In genomic region chr2:26542194-26542455, GRCh38 we compare ENCODE assay signal across 23 cellular contexts.
A peak's percentile ranks its signal among the peaks of the same experiment; 100 is the strongest.
DNase-seq lines count a peak whose midpoint lies in the region; ATAC-seq and TF ChIP-seq lines count a peak whose summit lies in the region.
"Had no signal": no experiment of that assay in that cellular context is flagged by ENCODE, and none has a peak within 500 bp of the region (broad histone marks: within the 10 kb centered on the region; RNA-seq: fewer than 3 reads in every experiment).

No MANE protein-coding gene starts in this region.

- no peaks in the 10 kb centered on the region for H4K20me1 ChIP-seq in neural progenitor cell (ENCODE audit: low read depth)

- H3K4me3 ChIP-seq in mucosa of rectum (ENCODE audit: low read length in 2 of 2) (peak overlapping the region in 1 of 2 donors; percentile 15), neural progenitor cell (no peak overlapping the region)
- H3K4me3 ChIP-seq: gastrocnemius medialis, psoas muscle, smooth muscle cell had no signal

- TF ChIP-seq CTCF in neural progenitor cell (IDR thresholded peaks at IDR 0.05) = no peak

- no peaks in the 10 kb centered on the region for H3K36me3 Mint-ChIP-seq in neural progenitor cell

- H3K4me1 ChIP-seq in mucosa of rectum (ENCODE audit: control insufficient read depth in 2 of 2, insufficient read depth in 2 of 2, low read length in 2 of 2) (peaks cover 7 to 14% of the 10 kb centered on the region in 2 donors), neural progenitor cell (peaks cover 6% of the 10 kb centered on the region)
- H3K4me1 ChIP-seq: psoas muscle had no signal

- DNase-seq in DMS153 (lab: John Stamatoyannopoulos, UW) (peak; percentile 82), NCI-H128 (lab: John Stamatoyannopoulos, UW; ENCODE audit: unreplicated experiment) (peak; percentile 10), NCI-H748 (lab: John Stamatoyannopoulos, UW; ENCODE audit: unreplicated experiment) (peak; percentile 94), neural progenitor cell (ENCODE audit: low spot score) (no peak), NCI-H446 (lab: John Stamatoyannopoulos, UW) (no peak)
- DNase-seq in activated CD4-positive, alpha-beta T cell treated with anti-CD3 and anti-CD28 coated beads for 1 hour = no peak
- DNase-seq: activated CD8-positive, alpha-beta memory T cell treated with anti-CD3 and anti-CD28 coated beads, Interleukin-2, amount 50 U/mL, for 48 hours; activated naive CD4-positive, alpha-beta T cell; amniotic stem cell; gastrocnemius medialis; IMR-90; mesendoderm; NCI-H2227 treated with DMSO at 0.1 percent for 48 hours; psoas muscle; SIG-M5; stimulated activated CD8-positive, alpha-beta memory T cell treated with anti-CD3 and anti-CD28 coated beads, Interleukin-4, amount 100 ng/mL, for 48 hours; substantia nigra; T-helper 1 cell had no signal

- no peak for ATAC-seq in HG02623 (IDR thresholded peaks at IDR 0.05; ENCODE audit: unreplicated experiment)
- ATAC-seq: HCT116 had no signal

- no peaks in the 10 kb centered on the region for H3K9me3 Mint-ChIP-seq in neural progenitor cell
- H3K9me3 Mint-ChIP-seq: neural crest cell had no signal

- H3K4me2 ChIP-seq in neural progenitor cell = no peak overlapping the region
- H3K4me2 ChIP-seq: smooth muscle cell had no signal

- H3K79me2 ChIP-seq in neural progenitor cell (ENCODE audit: low read depth) = no peaks in the 10 kb centered on the region

- H3K9ac ChIP-seq in mucosa of rectum (ENCODE audit: low read depth in 1 of 2, low read length in 2 of 2) (no peak overlapping the region), neural progenitor cell (no peak overlapping the region)

- peaks cover 27% of the 10 kb centered on the region for H3K4me1 Mint-ChIP-seq in neural progenitor cell

- peaks cover 3% of the 10 kb centered on the region for H3K27me3 Mint-ChIP-seq in neural progenitor cell (ENCODE audit: insufficient read depth, low read depth)

- H3K9me3 ChIP-seq in mucosa of rectum (ENCODE audit: control insufficient read depth in 2 of 2, low read length in 2 of 2) = no peaks in the 10 kb centered on the region
- H3K9me3 ChIP-seq in neural progenitor cell (ENCODE audit: low read depth) = no peaks in the 10 kb centered on the region
- H3K9me3 ChIP-seq: gastrocnemius medialis, psoas muscle had no signal

- peak overlapping the region; percentile 52 to 55 for H3K27ac ChIP-seq in mucosa of rectum (ENCODE audit: low read depth in 2 of 2, low read length in 2 of 2)
- H3K27ac ChIP-seq in neural progenitor cell = no peak overlapping the region
- H3K27ac ChIP-seq: psoas muscle had no signal

- H3K4me3 Mint-ChIP-seq in neural progenitor cell = no peak overlapping the region
- H3K4me3 Mint-ChIP-seq: neural crest cell had no signal

- H3K36me3 ChIP-seq in mucosa of rectum (ENCODE audit: control insufficient read depth in 2 of 2, insufficient read depth in 2 of 2, low read length in 2 of 2) = no peaks in the 10 kb centered on the region
- no peaks in the 10 kb centered on the region for H3K36me3 ChIP-seq in neural progenitor cell
- H3K36me3 ChIP-seq: gastrocnemius medialis had no signal

- H3F3A ChIP-seq in neural progenitor cell (ENCODE audit: low read depth) = no peaks in the 10 kb centered on the region

- no peak overlapping the region for H3K27ac Mint-ChIP-seq in neural progenitor cell

- H3K27me3 ChIP-seq in mucosa of rectum (ENCODE audit: control insufficient read depth in 2 of 2, insufficient read depth in 2 of 2, low read length in 2 of 2) (peaks cover 0 to 3% of the 10 kb centered on the region in 2 donors), neural progenitor cell (no peaks in the 10 kb centered on the region)
- H3K27me3 ChIP-seq: gastrocnemius medialis had no signal

- H2AFZ ChIP-seq in neural progenitor cell (replicated peaks) = no peak overlapping the region

Comparison
In these comparisons a context has a peak if more than half of its experiments do, and no peak if none do; other contexts are left out.
1. DNase-seq: peak in DMS153 (single experiment), NCI-H128 (single experiment) and NCI-H748 (single experiment); none in neural progenitor cell (single experiment), NCI-H446 (0 of 2) and activated CD4-positive, alpha-beta T cell treated with anti-CD3 and anti-CD28 coated beads for 1 hour (single experiment).